8 cellular contexts compared by ENCODE assay signal in genomic region chr9:21455320-21455719, GRCh38. TPM values are rescaled to one million over a fixed set of nuclear protein-coding genes. Genes with fewer than 3 reads are reported as not detected.
DNase-seq lines count a peak whose midpoint lies in the region; ATAC-seq, FAIRE-seq and TF ChIP-seq lines count a peak whose summit lies in the region.

No MANE protein-coding gene starts in this region.

- H3K9me3 ChIP-seq in small intestine (ENCODE audit: control insufficient read depth, low read depth) (no peaks in the 10 kb centered on the region), vagina (no peaks in the 10 kb centered on the region)

- no peak for FAIRE-seq in small intestine (lab: Jason Lieb, UNC)

- H3K27me3 ChIP-seq in foreskin keratinocyte (no peaks in the 10 kb centered on the region), small intestine (ENCODE audit: control insufficient read depth in 2 of 2, insufficient read depth in 2 of 2, low read length in 2 of 2) (no peaks in the 10 kb centered on the region), vagina (no peaks in the 10 kb centered on the region)

- peak; percentile 64 for TF ChIP-seq CTCF in foreskin keratinocyte (conservative IDR thresholded peaks at IDR 0.05)
- TF ChIP-seq CTCF in vagina (IDR thresholded peaks at IDR 0.05): peak in 1 of 3 experiments; percentile 21

- TF ChIP-seq POLR2A in vagina (IDR thresholded peaks at IDR 0.05): no peak

- DNase-seq in EH (ENCODE audit: low read depth): peak; percentile 59
- peak; percentile 21 for DNase-seq in UCSD-AML1 (lab: John Stamatoyannopoulos, UW; ENCODE audit: unreplicated experiment)
- DNase-seq in foreskin keratinocyte: no peak
- DNase-seq in small intestine: peak; percentile 24
- no peak for DNase-seq in vagina (ENCODE audit: extremely low spot score in 2 of 2)
- DNase-seq in 8988T: no peak

- ATAC-seq in GM19455 (IDR thresholded peaks at IDR 0.05; ENCODE audit: unreplicated experiment) (peak; percentile 84), HG03469 (IDR thresholded peaks at IDR 0.05; ENCODE audit: unreplicated experiment) (peak; percentile 80), foreskin keratinocyte (peak; percentile 84)

- intact Hi-C loops in vagina (cut with DNase I): no loop called here

- H3K27ac ChIP-seq in foreskin keratinocyte (no peak overlapping the region), small intestine (ENCODE audit: low read depth in 1 of 2, low read length in 1 of 2) (no peak overlapping the region), vagina (no peak overlapping the region)

- H3K36me3 ChIP-seq in small intestine (ENCODE audit: control insufficient read depth in 2 of 2, insufficient read depth in 2 of 2, low read length in 2 of 2): no peaks in the 10 kb centered on the region
- no peaks in the 10 kb centered on the region for H3K36me3 ChIP-seq in vagina

- no peak overlapping the region for H3K4me3 ChIP-seq in small intestine (ENCODE audit: low read depth in 1 of 2, low read length in 2 of 2)
- no peak overlapping the region for H3K4me3 ChIP-seq in vagina

- H3K4me1 ChIP-seq in foreskin keratinocyte: peaks cover 15% of the 10 kb centered on the region
- H3K4me1 ChIP-seq in small intestine (ENCODE audit: control insufficient read depth in 2 of 2, insufficient read depth in 1 of 2, low read depth in 1 of 2, low read length in 1 of 2): no peaks in the 10 kb centered on the region
- no peaks in the 10 kb centered on the region for H3K4me1 ChIP-seq in vagina

RNA-seq across cellular contexts. Expression of gene IFNA1, which starts 15.1 kb away (rescaled TPM):
- total RNA-seq in foreskin keratinocyte (not detected in 2 replicates), vagina (not detected)
- polyA plus RNA-seq in foreskin keratinocyte (not detected in 2 replicates), small intestine (not detected)

RNA-seq across cellular contexts. Expression of gene IFNE, which starts 26.8 kb away (rescaled TPM):
- total RNA-seq in foreskin keratinocyte (1.4 and 1.9 TPM in 2 replicates), vagina (3.2 TPM)
- polyA plus RNA-seq in foreskin keratinocyte (0.30 and 0.60 TPM in 2 replicates), small intestine (1 to 10 TPM in 2 of 3 donors, under 1 TPM in 1; 0.73 to 5.4 (median 1.9) TPM)

RNA-seq across cellular contexts. Expression of gene IFNA8, which starts 46.4 kb away (rescaled TPM):
- total RNA-seq in foreskin keratinocyte (not detected in 2 replicates), vagina (not detected)
- polyA plus RNA-seq in foreskin keratinocyte (not detected in 2 replicates), small intestine (not detected)

Comparison
In these comparisons a context has a peak if more than half of its experiments do, and no peak if none do; other contexts are left out.
1. DNase-seq: peak in EH (single experiment), UCSD-AML1 (single experiment) and small intestine (single experiment); none in foreskin keratinocyte (0 of 2), vagina (0 of 2) and 8988T (single experiment).
2. Peak in every context shown above with its lines, with median percentiles within 50 percentile points of each other: ATAC-seq.